31 cellular contexts compared by ENCODE assay signal in genomic region chr4:40413396-40413795, GRCh38.
"Had no signal": no experiment of that assay in that cellular context is flagged by ENCODE, and none has a peak within 500 bp of the region (broad histone marks: within the 10 kb centered on the region; RNA-seq: fewer than 3 reads in every experiment).

No MANE protein-coding gene starts in this region.

- H3K36me3 Mint-ChIP-seq: activated CD8-positive, alpha-beta memory T cell treated with anti-CD3 and anti-CD28 coated beads, Interleukin-2, amount 10 ng/mL, durations not matched to agents 7 days and 5 days; activated naive CD4-positive, alpha-beta T cell treated with anti-CD3 and anti-CD28 coated beads, Interleukin-2, amount 50 U/mL, for 24 hours; activated naive CD8-positive, alpha-beta T cell; brain; T-cell had no signal

- H3K36me3 ChIP-seq: ascending aorta had no signal

- FAIRE-seq: TTC549 had no signal

- H3K4me3 ChIP-seq: ascending aorta had no signal

- H3K27me3 ChIP-seq: ascending aorta had no signal

- H3K27me3 Mint-ChIP-seq: activated B cell treated with CpG ODN at 0.5 μM for 24 hours; activated naive CD4-positive, alpha-beta T cell treated with anti-CD3 and anti-CD28 coated beads, Interleukin-2, amount 50 U/mL, for 24 hours; activated naive CD8-positive, alpha-beta T cell; activated naive CD8-positive, alpha-beta T cell treated with anti-CD3 and anti-CD28 coated beads, Interleukin-2, amount 50 U/mL, for 24 hours; activated T-cell treated with anti-CD3 and anti-CD28 coated beads, Interleukin-2, amount 50 U/mL, for 24 hours; T-cell had no signal

- ATAC-seq: activated CD8-positive, alpha-beta memory T cell treated with anti-CD3 and anti-CD28 coated beads, Interleukin-2, amount 10 ng/mL, durations not matched to agents 7 days and 5 days; activated CD8-positive, alpha-beta T cell treated with anti-CD3 and anti-CD28 coated beads, Interleukin-2, amount 10 ng/mL, durations not matched to agents 7 days and 5 days; activated naive CD8-positive, alpha-beta T cell treated with anti-CD3 and anti-CD28 coated beads, Interleukin-2, amount 50 U/mL, for 24 hours; T-cell had no signal

- H3K4me1 Mint-ChIP-seq: activated B cell treated with CpG ODN at 0.5 μM for 24 hours; activated CD4-positive, alpha-beta memory T cell treated with anti-CD3 and anti-CD28 coated beads, Interleukin-2, amount 10 ng/mL, durations not matched to agents 7 days and 5 days; activated CD4-positive, alpha-beta T cell treated with anti-CD3 and anti-CD28 coated beads, Interleukin-2, amount 10 ng/mL, durations not matched to agents 7 days and 5 days; activated CD8-positive, alpha-beta memory T cell treated with anti-CD3 and anti-CD28 coated beads, Interleukin-2, amount 10 ng/mL, durations not matched to agents 7 days and 5 days; activated naive CD4-positive, alpha-beta T cell treated with anti-CD3 and anti-CD28 coated beads, Interleukin-2, amount 10 ng/mL, durations not matched to agents 7 days and 5 days; activated naive CD4-positive, alpha-beta T cell treated with anti-CD3 and anti-CD28 coated beads, Interleukin-2, amount 50 U/mL, for 24 hours; activated naive CD8-positive, alpha-beta T cell treated with anti-CD3 and anti-CD28 coated beads, Interleukin-2, amount 50 U/mL, for 24 hours; brain; T-cell had no signal

- H3K4me3 Mint-ChIP-seq: activated B cell treated with CpG ODN at 0.5 μM for 24 hours; activated CD4-positive, alpha-beta memory T cell treated with anti-CD3 and anti-CD28 coated beads, Interleukin-2, amount 10 ng/mL, durations not matched to agents 7 days and 5 days; activated CD4-positive, alpha-beta T cell treated with anti-CD3 and anti-CD28 coated beads, Interleukin-2, amount 10 ng/mL, durations not matched to agents 7 days and 5 days; activated CD8-positive, alpha-beta memory T cell treated with anti-CD3 and anti-CD28 coated beads, Interleukin-2, amount 10 ng/mL, durations not matched to agents 7 days and 5 days; activated CD8-positive, alpha-beta T cell treated with anti-CD3 and anti-CD28 coated beads, Interleukin-2, amount 10 ng/mL, durations not matched to agents 7 days and 5 days; activated naive CD4-positive, alpha-beta T cell treated with anti-CD3 and anti-CD28 coated beads, Interleukin-2, amount 10 ng/mL, durations not matched to agents 7 days and 5 days; activated naive CD4-positive, alpha-beta T cell treated with anti-CD3 and anti-CD28 coated beads, Interleukin-2, amount 50 U/mL, for 24 hours; activated naive CD8-positive, alpha-beta T cell; activated naive CD8-positive, alpha-beta T cell treated with anti-CD3 and anti-CD28 coated beads, Interleukin-2, amount 10 ng/mL, durations not matched to agents 7 days and 5 days; activated naive CD8-positive, alpha-beta T cell treated with anti-CD3 and anti-CD28 coated beads, Interleukin-2, amount 50 U/mL, for 24 hours; activated T-cell treated with anti-CD3 and anti-CD28 coated beads, Interleukin-2, amount 50 U/mL, for 24 hours; brain; T-cell; T-helper 2 cell treated with Interferon-gamma antibody and Interleukin-4, amounts not matched to agents 5 μg/mL and 100 μg/mL, for 36 hours had no signal

- DNase-seq: activated B cell treated with CpG ODN at 0.5 μM for 24 hours; activated CD4-positive, alpha-beta memory T cell treated with anti-CD3 and anti-CD28 coated beads, Interleukin-2, amount 10 ng/mL, durations not matched to agents 7 days and 5 days; activated CD4-positive, alpha-beta T cell treated with anti-CD3 and anti-CD28 coated beads for 48 hours; activated CD4-positive, alpha-beta T cell treated with anti-CD3 and anti-CD28 coated beads, Interleukin-2, amount 10 ng/mL, durations not matched to agents 7 days and 5 days; activated CD4-positive, alpha-beta T cell treated with anti-CD3 and anti-CD28 coated beads, Interleukin-2, amount 50 U/mL, for 48 hours; activated CD4-positive, CD25-positive, alpha-beta regulatory T cell treated with anti-CD3 and anti-CD28 coated beads, Interleukin-2, amount 50 U/mL, for 72 hours; activated CD8-positive, alpha-beta memory T cell treated with anti-CD3 and anti-CD28 coated beads for 24 hours; activated CD8-positive, alpha-beta memory T cell treated with anti-CD3 and anti-CD28 coated beads, Interleukin-2, amount 10 ng/mL, durations not matched to agents 7 days and 5 days; activated CD8-positive, alpha-beta memory T cell treated with anti-CD3 and anti-CD28 coated beads, Interleukin-2, amount 50 U/mL, for 48 hours; activated CD8-positive, alpha-beta T cell treated with anti-CD3 and anti-CD28 coated beads, Interleukin-2, amount 10 ng/mL, durations not matched to agents 7 days and 5 days; activated effector memory CD4-positive, alpha-beta T cell treated with Interleukin-2 at 50 U/mL for 16 hours; activated gamma-delta T cell; activated naive CD4-positive, alpha-beta T cell treated with anti-CD3 and anti-CD28 coated beads, Interleukin-2, amount 10 ng/mL, durations not matched to agents 7 days and 5 days; activated naive CD4-positive, alpha-beta T cell treated with Interleukin-2 at 50 U/mL for 16 hours; activated naive CD8-positive, alpha-beta T cell treated with anti-CD3 and anti-CD28 coated beads, Interleukin-2, amount 10 ng/mL, durations not matched to agents 7 days and 5 days; activated naive CD8-positive, alpha-beta T cell treated with anti-CD3 and anti-CD28 coated beads, Interleukin-2, amount 50 U/mL, for 24 hours; activated T-cell treated with anti-CD3 and anti-CD28 coated beads, Interleukin-2, amount 50 U/mL, for 24 hours; activated T-cell treated with anti-CD3 and anti-CD28 coated beads, Interleukin-2, amount 50 U/mL, for 48 hours; amygdala; anterior cingulate cortex; central memory CD4-positive, alpha-beta T cell; T-cell; T-helper 2 cell; T-helper 9 cell had no signal

- H3K9me3 ChIP-seq: ascending aorta had no signal

- H3K27ac Mint-ChIP-seq: activated B cell treated with CpG ODN at 0.5 μM for 24 hours; activated CD4-positive, alpha-beta memory T cell treated with anti-CD3 and anti-CD28 coated beads, Interleukin-2, amount 10 ng/mL, durations not matched to agents 7 days and 5 days; activated CD4-positive, alpha-beta T cell treated with anti-CD3 and anti-CD28 coated beads, Interleukin-2, amount 10 ng/mL, durations not matched to agents 7 days and 5 days; activated CD8-positive, alpha-beta memory T cell treated with anti-CD3 and anti-CD28 coated beads, Interleukin-2, amount 10 ng/mL, durations not matched to agents 7 days and 5 days; activated CD8-positive, alpha-beta T cell treated with anti-CD3 and anti-CD28 coated beads, Interleukin-2, amount 10 ng/mL, durations not matched to agents 7 days and 5 days; activated naive CD4-positive, alpha-beta T cell treated with anti-CD3 and anti-CD28 coated beads, Interleukin-2, amount 10 ng/mL, durations not matched to agents 7 days and 5 days; activated naive CD4-positive, alpha-beta T cell treated with anti-CD3 and anti-CD28 coated beads, Interleukin-2, amount 50 U/mL, for 24 hours; activated naive CD8-positive, alpha-beta T cell; activated naive CD8-positive, alpha-beta T cell treated with anti-CD3 and anti-CD28 coated beads, Interleukin-2, amount 10 ng/mL, durations not matched to agents 7 days and 5 days; activated naive CD8-positive, alpha-beta T cell treated with anti-CD3 and anti-CD28 coated beads, Interleukin-2, amount 50 U/mL, for 24 hours; activated T-cell treated with anti-CD3 and anti-CD28 coated beads, Interleukin-2, amount 50 U/mL, for 24 hours; activated T-helper 2 cell treated with anti-CD3 and anti-CD28 coated beads, Interferon-gamma antibody, Interleukin-2, Interleukin-4, amounts not matched to agents 10 μg/mL and 5 μg/mL and 100 μg/mL, durations not matched to agents 14 hours and 24 hours and 36 hours; brain; T-cell; T-helper 2 cell treated with Interferon-gamma antibody and Interleukin-4, amounts not matched to agents 5 μg/mL and 100 μg/mL, for 36 hours had no signal
